Comparison of ENCODE assay signal across 3 cellular contexts in the genomic region with DNA sequence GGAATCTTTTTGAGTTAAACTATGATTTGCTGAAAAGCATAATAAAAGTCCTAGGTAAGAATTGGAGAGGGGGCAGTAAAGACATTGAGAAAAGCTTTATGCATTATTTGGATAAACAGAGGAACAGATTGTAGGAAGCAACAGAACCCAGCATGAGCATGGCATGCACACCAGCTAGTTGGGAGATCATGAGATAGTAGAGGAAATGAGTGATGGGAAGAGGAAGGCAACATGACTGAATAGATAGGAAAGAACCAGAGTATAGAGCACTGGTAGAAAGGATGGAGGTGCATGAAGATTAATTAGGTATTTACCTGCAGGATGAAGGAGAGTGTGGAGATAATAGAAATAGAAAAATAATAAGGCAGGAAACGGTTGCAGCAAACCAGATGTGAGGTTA.
A peak's percentile ranks its signal among the peaks of the same experiment; 100 is the strongest.
TF ChIP-seq lines count a peak whose summit lies in the region.

No MANE protein-coding gene starts in this region.

TF ChIP-seq in SK-N-SH, 30 proteins besides CTCF, POLR2A, EP300 and RAD21 (continued from another document):
- TF ChIP-seq YY1 (IDR thresholded peaks at IDR 0.05; ENCODE audit: low read depth), result no peak
- no peak for TF ChIP-seq PBX3 (IDR thresholded peaks at IDR 0.05)
- TF ChIP-seq GATA2 (CRISPR knock-in tag; IDR thresholded peaks at IDR 0.05), result peak; percentile 59; the same call in 1 of the 2 replicates
- no peak for TF ChIP-seq SMC3 (IDR thresholded peaks at IDR 0.05; ENCODE audit: low read depth, low read length)

TF ChIP-seq in SK-N-SH treated with all-trans-retinoic acid at 6 μM for 48 hours, 23 proteins besides CTCF, POLR2A, EP300 and RAD21 (continued from another document):
- TF ChIP-seq ZNF565 (CRISPR knock-in tag; conservative IDR thresholded peaks at IDR 0.05; ENCODE audit: low read depth) (no peak), SNAI2 (CRISPR knock-in tag; IDR thresholded peaks at IDR 0.05) (no peak), ZFP30 (CRISPR knock-in tag; IDR thresholded peaks at IDR 0.05) (no peak), TOX (CRISPR knock-in tag; IDR thresholded peaks at IDR 0.05; ENCODE audit: borderline replicate concordance) (no peak), TCF4 (CRISPR knock-in tag; IDR thresholded peaks at IDR 0.05; ENCODE audit: borderline replicate concordance) (no peak), TSHZ2 (CRISPR knock-in tag; IDR thresholded peaks at IDR 0.05) (no peak), RARB (CRISPR knock-in tag; IDR thresholded peaks at IDR 0.05) (no peak), GLIS3 (CRISPR knock-in tag; IDR thresholded peaks at IDR 0.05) (no peak), ZC3H10 (CRISPR knock-in tag; IDR thresholded peaks at IDR 0.05) (no peak), CREB5 (CRISPR knock-in tag; IDR thresholded peaks at IDR 0.05; ENCODE audit: low read depth) (no peak), ESRRG (CRISPR knock-in tag; IDR thresholded peaks at IDR 0.05) (no peak), BACH2 (CRISPR knock-in tag; IDR thresholded peaks at IDR 0.05; ENCODE audit: borderline replicate concordance) (no peak)
- TF ChIP-seq, protein P1, sequence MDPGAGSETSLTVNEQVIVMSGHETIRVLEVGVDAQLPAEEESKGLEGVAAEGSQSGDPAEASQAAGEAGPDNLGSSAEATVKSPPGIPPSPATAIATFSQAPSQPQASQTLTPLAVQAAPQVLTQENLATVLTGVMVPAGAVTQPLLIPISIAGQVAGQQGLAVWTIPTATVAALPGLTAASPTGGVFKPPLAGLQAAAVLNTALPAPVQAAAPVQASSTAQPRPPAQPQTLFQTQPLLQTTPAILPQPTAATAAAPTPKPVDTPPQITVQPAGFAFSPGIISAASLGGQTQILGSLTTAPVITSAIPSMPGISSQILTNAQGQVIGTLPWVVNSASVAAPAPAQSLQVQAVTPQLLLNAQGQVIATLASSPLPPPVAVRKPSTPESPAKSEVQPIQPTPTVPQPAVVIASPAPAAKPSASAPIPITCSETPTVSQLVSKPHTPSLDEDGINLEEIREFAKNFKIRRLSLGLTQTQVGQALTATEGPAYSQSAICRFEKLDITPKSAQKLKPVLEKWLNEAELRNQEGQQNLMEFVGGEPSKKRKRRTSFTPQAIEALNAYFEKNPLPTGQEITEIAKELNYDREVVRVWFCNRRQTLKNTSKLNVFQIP (CRISPR knock-in tag; IDR thresholded peaks at IDR 0.05; ENCODE audit: borderline replicate concordance, low read depth), result no peak

TF ChIP-seq in GM12878, 131 proteins besides CTCF, POLR2A, EP300 and RAD21:
- no peak for TF ChIP-seq USF2 (IDR thresholded peaks at IDR 0.05; ENCODE audit: borderline replicate concordance, low read depth, low read length)
- 0 out of 2 replicates have a peak, but pooled peaks have one; percentile 2 for TF ChIP-seq RAD51 (IDR thresholded peaks at IDR 0.05)
- TF ChIP-seq LARP7 (IDR thresholded peaks at IDR 0.05), result no peak
